Comparison of ENCODE assay signal across 3 cellular contexts in the genomic region with DNA sequence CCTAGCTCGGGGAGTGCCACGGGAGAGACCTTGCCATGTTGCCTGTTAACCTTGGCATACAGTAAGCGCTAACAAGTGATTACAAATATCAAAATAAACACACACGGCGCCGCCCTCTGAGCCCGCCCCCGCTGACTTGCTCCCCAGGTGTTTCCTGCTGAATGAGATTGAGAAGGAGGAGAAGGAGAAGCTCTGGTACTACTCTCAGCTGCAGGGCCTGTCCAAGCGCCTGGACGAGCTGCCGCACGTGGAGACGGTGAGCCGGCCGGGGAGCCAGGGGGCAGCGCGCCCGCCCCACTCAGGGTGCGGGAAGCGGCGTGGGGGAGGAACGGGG.
TF ChIP-seq lines count a peak whose summit lies in the region.

No MANE protein-coding gene starts in this region.

TF ChIP-seq in A549, 52 proteins besides CTCF, POLR2A, EP300 and RAD21:
- TF ChIP-seq ZSCAN20 (CRISPR knock-in tag; IDR thresholded peaks at IDR 0.05) (no peak), ZC3H11A (IDR thresholded peaks at IDR 0.05) (no peak), NPAS2 (CRISPR knock-in tag; IDR thresholded peaks at IDR 0.05; ENCODE audit: borderline replicate concordance) (no peak), ZNF302 (CRISPR knock-in tag; IDR thresholded peaks at IDR 0.05) (no peak)
- TF ChIP-seq, protein P1, sequence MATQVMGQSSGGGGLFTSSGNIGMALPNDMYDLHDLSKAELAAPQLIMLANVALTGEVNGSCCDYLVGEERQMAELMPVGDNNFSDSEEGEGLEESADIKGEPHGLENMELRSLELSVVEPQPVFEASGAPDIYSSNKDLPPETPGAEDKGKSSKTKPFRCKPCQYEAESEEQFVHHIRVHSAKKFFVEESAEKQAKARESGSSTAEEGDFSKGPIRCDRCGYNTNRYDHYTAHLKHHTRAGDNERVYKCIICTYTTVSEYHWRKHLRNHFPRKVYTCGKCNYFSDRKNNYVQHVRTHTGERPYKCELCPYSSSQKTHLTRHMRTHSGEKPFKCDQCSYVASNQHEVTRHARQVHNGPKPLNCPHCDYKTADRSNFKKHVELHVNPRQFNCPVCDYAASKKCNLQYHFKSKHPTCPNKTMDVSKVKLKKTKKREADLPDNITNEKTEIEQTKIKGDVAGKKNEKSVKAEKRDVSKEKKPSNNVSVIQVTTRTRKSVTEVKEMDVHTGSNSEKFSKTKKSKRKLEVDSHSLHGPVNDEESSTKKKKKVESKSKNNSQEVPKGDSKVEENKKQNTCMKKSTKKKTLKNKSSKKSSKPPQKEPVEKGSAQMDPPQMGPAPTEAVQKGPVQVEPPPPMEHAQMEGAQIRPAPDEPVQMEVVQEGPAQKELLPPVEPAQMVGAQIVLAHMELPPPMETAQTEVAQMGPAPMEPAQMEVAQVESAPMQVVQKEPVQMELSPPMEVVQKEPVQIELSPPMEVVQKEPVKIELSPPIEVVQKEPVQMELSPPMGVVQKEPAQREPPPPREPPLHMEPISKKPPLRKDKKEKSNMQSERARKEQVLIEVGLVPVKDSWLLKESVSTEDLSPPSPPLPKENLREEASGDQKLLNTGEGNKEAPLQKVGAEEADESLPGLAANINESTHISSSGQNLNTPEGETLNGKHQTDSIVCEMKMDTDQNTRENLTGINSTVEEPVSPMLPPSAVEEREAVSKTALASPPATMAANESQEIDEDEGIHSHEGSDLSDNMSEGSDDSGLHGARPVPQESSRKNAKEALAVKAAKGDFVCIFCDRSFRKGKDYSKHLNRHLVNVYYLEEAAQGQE (IDR thresholded peaks at IDR 0.05) = no peak

TF ChIP-seq in HEK293, 187 proteins besides CTCF, POLR2A, EP300 and RAD21:
- TF ChIP-seq ZBTB6 (tag by site-specific recombination; IDR thresholded peaks at IDR 0.05) = peak; percentile 68
- TF ChIP-seq GLIS2 (tag by site-specific recombination; IDR thresholded peaks at IDR 0.05) = peak; percentile 55; the same call in 1 of the 2 replicates
- peak; percentile 49; the same call in 1 of the 2 replicates for TF ChIP-seq ZNF394 (tag by site-specific recombination; IDR thresholded peaks at IDR 0.05; ENCODE audit: borderline replicate concordance)
- TF ChIP-seq ZXDB (tag by site-specific recombination; IDR thresholded peaks at IDR 0.05) = no peak
- TF ChIP-seq ZIC2 (tag by site-specific recombination; IDR thresholded peaks at IDR 0.05) = peak; percentile 67
- no peak for TF ChIP-seq ZNF654 (tag by site-specific recombination; IDR thresholded peaks at IDR 0.05; ENCODE audit: low read depth)

TF ChIP-seq in H1, 55 proteins besides CTCF, POLR2A, EP300 and RAD21:
- TF ChIP-seq RNF2 (IDR thresholded peaks at IDR 0.05; ENCODE audit: borderline replicate concordance, low read depth, low read length, missing control alignments, poor library complexity, severe bottlenecking) = no peak
- no peak for TF ChIP-seq FOSL1 (IDR thresholded peaks at IDR 0.05; ENCODE audit: insufficient read depth, low read depth, low read length)
- TF ChIP-seq POU5F1 (IDR thresholded peaks at IDR 0.05; ENCODE audit: low read depth, low read length) = no peak
- no peak for TF ChIP-seq SP4 (IDR thresholded peaks at IDR 0.05; ENCODE audit: low read length)
- TF ChIP-seq, protein P2, sequence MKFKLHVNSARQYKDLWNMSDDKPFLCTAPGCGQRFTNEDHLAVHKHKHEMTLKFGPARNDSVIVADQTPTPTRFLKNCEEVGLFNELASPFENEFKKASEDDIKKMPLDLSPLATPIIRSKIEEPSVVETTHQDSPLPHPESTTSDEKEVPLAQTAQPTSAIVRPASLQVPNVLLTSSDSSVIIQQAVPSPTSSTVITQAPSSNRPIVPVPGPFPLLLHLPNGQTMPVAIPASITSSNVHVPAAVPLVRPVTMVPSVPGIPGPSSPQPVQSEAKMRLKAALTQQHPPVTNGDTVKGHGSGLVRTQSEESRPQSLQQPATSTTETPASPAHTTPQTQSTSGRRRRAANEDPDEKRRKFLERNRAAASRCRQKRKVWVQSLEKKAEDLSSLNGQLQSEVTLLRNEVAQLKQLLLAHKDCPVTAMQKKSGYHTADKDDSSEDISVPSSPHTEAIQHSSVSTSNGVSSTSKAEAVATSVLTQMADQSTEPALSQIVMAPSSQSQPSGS (IDR thresholded peaks at IDR 0.05; ENCODE audit: low read length) = no peak
- no peak for TF ChIP-seq SIN3A (conservative IDR thresholded peaks at IDR 0.05 in 1 of 2, IDR thresholded peaks at IDR 0.05 in 1 of 2; ENCODE audit: low read depth in 1 of 2, low read length in 2 of 2)
- TF ChIP-seq RFX5 (IDR thresholded peaks at IDR 0.05; ENCODE audit: borderline replicate concordance, low read depth, low read length) = no peak
- TF ChIP-seq SP1 (IDR thresholded peaks at IDR 0.05; ENCODE audit: low read depth, low read length) = no peak
- no peak for TF ChIP-seq CHD2 (IDR thresholded peaks at IDR 0.05; ENCODE audit: low read length)
- TF ChIP-seq BRCA1 (IDR thresholded peaks at IDR 0.05; ENCODE audit: low read depth, low read length) = no peak
- TF ChIP-seq NRF1 (IDR thresholded peaks at IDR 0.05; ENCODE audit: low read depth, low read length) = no peak
- TF ChIP-seq CREB1 (IDR thresholded peaks at IDR 0.05) = no peak
- TF ChIP-seq GTF2F1 (IDR thresholded peaks at IDR 0.05; ENCODE audit: borderline replicate concordance, low read depth, low read length) = no peak
- TF ChIP-seq KDM5A (IDR thresholded peaks at IDR 0.05; ENCODE audit: low read length) = no peak
- TF ChIP-seq SUZ12 (IDR thresholded peaks at IDR 0.05; ENCODE audit: low read length) = no peak
- TF ChIP-seq SRF (IDR thresholded peaks at IDR 0.05; ENCODE audit: low read depth, low read length) = no peak
- no peak for TF ChIP-seq TBP (IDR thresholded peaks at IDR 0.05; ENCODE audit: low read depth, low read length)
- TF ChIP-seq BCL11A (IDR thresholded peaks at IDR 0.05; ENCODE audit: low read depth in 2 of 2, low read length in 2 of 2) = no peak
- TF ChIP-seq SP2 (IDR thresholded peaks at IDR 0.05; ENCODE audit: low read length) = no peak
